Comparison of ENCODE assay signal across 1 cellular context in the genomic region with DNA sequence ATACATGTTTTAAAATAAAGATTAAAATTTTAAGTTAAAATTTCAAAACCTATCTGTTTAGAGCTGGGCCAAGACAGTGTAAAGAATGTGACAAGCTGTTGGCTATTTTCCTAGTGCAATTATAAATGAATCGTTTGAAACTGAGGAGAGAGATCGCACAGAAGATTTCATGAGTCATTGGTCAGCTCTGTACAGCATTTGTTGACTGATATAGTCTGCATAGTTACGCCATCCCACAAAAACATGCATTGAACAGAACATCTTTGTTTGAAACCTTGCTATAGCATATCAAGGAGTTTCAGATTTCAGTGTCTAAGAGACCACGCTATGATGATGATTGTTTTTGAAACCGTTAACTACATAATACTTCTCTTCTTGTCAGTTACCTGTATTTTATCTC.
TF ChIP-seq lines count a peak whose summit lies in the region.

No MANE protein-coding gene starts in this region.

TF ChIP-seq in HCT116, 20 proteins besides CTCF, POLR2A, EP300 and RAD21 (continued from another document):
- TF ChIP-seq, protein P1, sequence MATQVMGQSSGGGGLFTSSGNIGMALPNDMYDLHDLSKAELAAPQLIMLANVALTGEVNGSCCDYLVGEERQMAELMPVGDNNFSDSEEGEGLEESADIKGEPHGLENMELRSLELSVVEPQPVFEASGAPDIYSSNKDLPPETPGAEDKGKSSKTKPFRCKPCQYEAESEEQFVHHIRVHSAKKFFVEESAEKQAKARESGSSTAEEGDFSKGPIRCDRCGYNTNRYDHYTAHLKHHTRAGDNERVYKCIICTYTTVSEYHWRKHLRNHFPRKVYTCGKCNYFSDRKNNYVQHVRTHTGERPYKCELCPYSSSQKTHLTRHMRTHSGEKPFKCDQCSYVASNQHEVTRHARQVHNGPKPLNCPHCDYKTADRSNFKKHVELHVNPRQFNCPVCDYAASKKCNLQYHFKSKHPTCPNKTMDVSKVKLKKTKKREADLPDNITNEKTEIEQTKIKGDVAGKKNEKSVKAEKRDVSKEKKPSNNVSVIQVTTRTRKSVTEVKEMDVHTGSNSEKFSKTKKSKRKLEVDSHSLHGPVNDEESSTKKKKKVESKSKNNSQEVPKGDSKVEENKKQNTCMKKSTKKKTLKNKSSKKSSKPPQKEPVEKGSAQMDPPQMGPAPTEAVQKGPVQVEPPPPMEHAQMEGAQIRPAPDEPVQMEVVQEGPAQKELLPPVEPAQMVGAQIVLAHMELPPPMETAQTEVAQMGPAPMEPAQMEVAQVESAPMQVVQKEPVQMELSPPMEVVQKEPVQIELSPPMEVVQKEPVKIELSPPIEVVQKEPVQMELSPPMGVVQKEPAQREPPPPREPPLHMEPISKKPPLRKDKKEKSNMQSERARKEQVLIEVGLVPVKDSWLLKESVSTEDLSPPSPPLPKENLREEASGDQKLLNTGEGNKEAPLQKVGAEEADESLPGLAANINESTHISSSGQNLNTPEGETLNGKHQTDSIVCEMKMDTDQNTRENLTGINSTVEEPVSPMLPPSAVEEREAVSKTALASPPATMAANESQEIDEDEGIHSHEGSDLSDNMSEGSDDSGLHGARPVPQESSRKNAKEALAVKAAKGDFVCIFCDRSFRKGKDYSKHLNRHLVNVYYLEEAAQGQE (IDR thresholded peaks at IDR 0.05; ENCODE audit: low read depth) = no peak
- no peak for TF ChIP-seq SRF (IDR thresholded peaks at IDR 0.05; ENCODE audit: low read depth)
- TF ChIP-seq ELF1 (IDR thresholded peaks at IDR 0.05; ENCODE audit: borderline replicate concordance, low read depth) = no peak
